ENCODE assay signal across 14 cellular contexts in genomic region chr1:12185556-12186276, GRCh38. TPM values are rescaled to one million over a fixed set of nuclear protein-coding genes. Genes with fewer than 3 reads are reported as not detected.
DNase-seq lines count a peak whose midpoint lies in the region; ATAC-seq, FAIRE-seq and TF ChIP-seq lines count a peak whose summit lies in the region.
"Had no signal": no experiment of that assay in that cellular context is flagged by ENCODE, and none has a peak within 500 bp of the region (broad histone marks: within the 10 kb centered on the region; RNA-seq: fewer than 3 reads in every experiment).

No MANE protein-coding gene starts in this region.

- peak overlapping the region; percentile 35 for H3K27ac Mint-ChIP-seq in T-helper 2 cell treated with Interferon-gamma antibody and Interleukin-4, amounts not matched to agents 5 μg/mL and 100 μg/mL, for 36 hours

- H3K27me3 ChIP-seq in H1 (replicated peaks in 1 of 4; ENCODE audit: control insufficient read depth in 3 of 4, extremely low read depth in 1 of 4, insufficient read depth in 3 of 4, low read length in 3 of 4), result no peaks in the 10 kb centered on the region
- H3K27me3 ChIP-seq in mucosa of stomach (ENCODE audit: control insufficient read depth, insufficient read depth, low read length), result no peaks in the 10 kb centered on the region
- no peaks in the 10 kb centered on the region for H3K27me3 ChIP-seq in thymus (ENCODE audit: control insufficient read depth, insufficient read depth)

- H3K27ac ChIP-seq in H1 (ENCODE audit: low read depth, low read length), result no peak overlapping the region
- H3K27ac ChIP-seq in thymus (ENCODE audit: low read depth), result peak overlapping the region; percentile 20

- TF ChIP-seq RAD21 in H1 (IDR thresholded peaks at IDR 0.05 in 1 of 2, conservative IDR thresholded peaks at IDR 0.05 in 1 of 2; ENCODE audit: low read depth in 2 of 2, low read length in 2 of 2), result no peak

- H3K36me3 Mint-ChIP-seq in T-helper 2 cell treated with Interferon-gamma antibody and Interleukin-4, amounts not matched to agents 5 μg/mL and 100 μg/mL, for 36 hours (ENCODE audit: low read depth), result peaks cover 29% of the 10 kb centered on the region

- no peak overlapping the region for H3K4me3 Mint-ChIP-seq in T-helper 2 cell treated with Interferon-gamma antibody and Interleukin-4, amounts not matched to agents 5 μg/mL and 100 μg/mL, for 36 hours
- H3K4me3 Mint-ChIP-seq: activated CD8-positive, alpha-beta T cell treated with anti-CD3 and anti-CD28 coated beads for 36 hours; nephron had no signal

- H3K18ac ChIP-seq in H1 (ENCODE audit: extremely low read depth, low read length), result no peak overlapping the region

- H3K14ac ChIP-seq in H1 (ENCODE audit: insufficient read length), result no peak overlapping the region

- no peaks in the 10 kb centered on the region for H3K9me3 Mint-ChIP-seq in T-helper 2 cell treated with Interferon-gamma antibody and Interleukin-4, amounts not matched to agents 5 μg/mL and 100 μg/mL, for 36 hours
- H3K9me3 Mint-ChIP-seq: activated CD8-positive, alpha-beta T cell treated with anti-CD3 and anti-CD28 coated beads for 36 hours; nephron had no signal

- no peak for TF ChIP-seq EP300 in H1 (IDR thresholded peaks at IDR 0.05; ENCODE audit: borderline replicate concordance in 1 of 2, low read depth in 2 of 2, low read length in 2 of 2)

- H3K27me3 Mint-ChIP-seq in T-helper 2 cell treated with Interferon-gamma antibody and Interleukin-4, amounts not matched to agents 5 μg/mL and 100 μg/mL, for 36 hours (ENCODE audit: low read depth), result no peaks in the 10 kb centered on the region
- H3K27me3 Mint-ChIP-seq: activated CD8-positive, alpha-beta T cell treated with anti-CD3 and anti-CD28 coated beads for 36 hours had no signal

- H2BK15ac ChIP-seq in H1 (ENCODE audit: low read length), result no peak overlapping the region

- no peak overlapping the region for H4K5ac ChIP-seq in H1 (ENCODE audit: insufficient read length, low read depth, low read length)

- H3K23me2 ChIP-seq in H1 (ENCODE audit: low read depth, low read length), result no peaks in the 10 kb centered on the region

- H3K9me3 ChIP-seq in H1 (ENCODE audit: insufficient read depth in 2 of 2, low read depth in 1 of 2, low read length in 1 of 2) (peaks cover 0 to 13% of the 10 kb centered on the region in 2 experiments; a peak in 1 of 4 replicates), mucosa of stomach (ENCODE audit: control insufficient read depth, low read length) (no peaks in the 10 kb centered on the region), thymus (ENCODE audit: control insufficient read depth) (no peaks in the 10 kb centered on the region)

- H3K4me1 Mint-ChIP-seq in T-helper 2 cell treated with Interferon-gamma antibody and Interleukin-4, amounts not matched to agents 5 μg/mL and 100 μg/mL, for 36 hours (ENCODE audit: low read depth), result peaks cover 25% of the 10 kb centered on the region

- peak overlapping the region; percentile 77; the same call in 1 of the 2 replicates for H2BK12ac ChIP-seq in H1 (ENCODE audit: low read depth, low read length)

- H3K79me2 ChIP-seq in H1 (ENCODE audit: control insufficient read depth in 1 of 2, insufficient read depth in 2 of 2, low read length in 2 of 2), result no peaks in the 10 kb centered on the region

- H2AK5ac ChIP-seq in H1 (ENCODE audit: low read depth, low read length), result 0 out of 2 replicates have a peak overlapping the region, but pooled peaks have one; percentile 2

- H3K56ac ChIP-seq in H1 (replicated peaks; ENCODE audit: insufficient read length, low read depth, low read length), result no peak overlapping the region

- H3K79me1 ChIP-seq in H1 (ENCODE audit: low read depth, low read length), result no peaks in the 10 kb centered on the region

- no peak for FAIRE-seq in H1 (lab: Jason Lieb, UNC)

- no peak overlapping the region for H3K23ac ChIP-seq in H1 (ENCODE audit: insufficient read length)

- H3K36me3 ChIP-seq in H1 (ENCODE audit: control insufficient read depth in 2 of 4, insufficient read depth in 4 of 4, low read length in 3 of 4), result no peaks in the 10 kb centered on the region
- H3K36me3 ChIP-seq in mucosa of stomach (ENCODE audit: control insufficient read depth, insufficient read depth, low read length), result peaks cover 2% of the 10 kb centered on the region
- no peaks in the 10 kb centered on the region for H3K36me3 ChIP-seq in thymus (ENCODE audit: control insufficient read depth, insufficient read depth)

- peak overlapping the region; percentile 5 for H3K4ac ChIP-seq in H1 (replicated peaks; ENCODE audit: insufficient read length, low read depth, low read length)

- H2AFZ ChIP-seq in H1 (ENCODE audit: low read length), result no peak overlapping the region

- H2BK20ac ChIP-seq in H1 (ENCODE audit: low read length), result 0 out of 2 replicates have a peak overlapping the region, but pooled peaks have one; percentile 18

- peaks cover 0 to 11% (median 5%) of the 10 kb centered on the region in 4 experiments; a peak in 6 of 7 replicates for H3K4me1 ChIP-seq in H1 (replicated peaks in 1 of 4; ENCODE audit: control insufficient read depth in 3 of 4, insufficient read depth in 4 of 4, low read length in 3 of 4)
- H3K4me1 ChIP-seq in mucosa of stomach (ENCODE audit: control insufficient read depth, insufficient read depth, low read length), result peaks cover 58% of the 10 kb centered on the region
- no peaks in the 10 kb centered on the region for H3K4me1 ChIP-seq in thymus (ENCODE audit: control insufficient read depth, insufficient read depth, low read length)

- H3K9ac ChIP-seq in H1 (replicated peaks in 1 of 4; ENCODE audit: extremely low read depth in 1 of 4, low read depth in 3 of 4, low read length in 3 of 4), result no peak overlapping the region
- peak overlapping the region; percentile 47 for H3K9ac ChIP-seq in mucosa of stomach (ENCODE audit: low read length)

- TF ChIP-seq POLR2A in H1 (IDR thresholded peaks at IDR 0.05; ENCODE audit: control extremely low read depth in 1 of 2, low read depth in 2 of 2, low read length in 2 of 2), result no peak

- H2BK5ac ChIP-seq in H1 (ENCODE audit: low read depth, low read length), result no peak overlapping the region

- H4K20me1 ChIP-seq in H1 (replicated peaks in 1 of 2; ENCODE audit: control insufficient read depth in 1 of 2, insufficient read depth in 2 of 2, low read length in 2 of 2), result no peaks in the 10 kb centered on the region

- POLR2A ChIA-PET in H1 (lab: Charles Lee; ENCODE audit: partially characterized antibody), result no interaction called here

- H3K4me3 ChIP-seq in H1 (ENCODE audit: extremely low read depth in 1 of 4, insufficient read depth in 2 of 4, low read depth in 3 of 4, low read length in 4 of 4) (no peak overlapping the region), mucosa of stomach (ENCODE audit: low read length) (peak overlapping the region; percentile 19), thymus (ENCODE audit: low read length) (no peak overlapping the region)

- WGBS in H1 (ENCODE audit: extremely low coverage in 1 of 2, insufficient coverage in 1 of 2, insufficient read length in 1 of 2, insufficient replicate concordance in 2 of 2, low coverage in 1 of 2, low lambda C conversion rate in 2 of 2, missing lambda C conversion rate in 1 of 2), 2 experiments, result 86% methylated on average over 15 of the region's 16 CpGs; no CpG with 5 or more reads in 1 of the 2 experiments
- 87% methylated on average over 16 of the region's 16 CpGs for WGBS in thymus

- no peak overlapping the region for H4K91ac ChIP-seq in H1 (replicated peaks; ENCODE audit: insufficient read length, low read length)

- ATAC-seq in HG03571 (IDR thresholded peaks at IDR 0.05; ENCODE audit: unreplicated experiment), result no peak
- ATAC-seq: activated CD8-positive, alpha-beta T cell treated with anti-CD3 and anti-CD28 coated beads for 36 hours had no signal

- no peak for TF ChIP-seq CTCF in H1 (IDR thresholded peaks at IDR 0.05; ENCODE audit: control extremely low read depth in 1 of 3, insufficient read depth in 1 of 3, low read depth in 1 of 3, low read length in 3 of 3)

- CTCF ChIA-PET in H1 (lab: Charles Lee; ENCODE audit: partially characterized antibody), result interaction anchor here (0.9 to 9.7 kb wide), 4 partner anchors 8 to 61 kb away, joined by 3 to 165 read pairs (median 32); no protein-coding TSS in a partner anchor

- H4K8ac ChIP-seq in H1 (ENCODE audit: extremely low read depth, insufficient read depth, low read length), result no peak overlapping the region

- H2BK120ac ChIP-seq in H1 (replicated peaks; ENCODE audit: low read depth, low read length), result no peak overlapping the region

- no peak overlapping the region for H3K4me2 ChIP-seq in H1 (ENCODE audit: insufficient read depth in 1 of 2, low read depth in 2 of 2, low read length in 2 of 2)

- no peak for DNase-seq in T-helper 2 cell treated with Interferon-gamma antibody and Interleukin-4, amounts not matched to agents 5 μg/mL and 100 μg/mL, for 36 hours (ENCODE audit: low spot score)
- DNase-seq in T-helper 2 cell (no peak), H1 (ENCODE audit: low read depth in 1 of 2, low spot score in 2 of 2) (no peak), epidermal melanocyte (ENCODE audit: insufficient read length, low spot score) (no peak), hippocampal formation (lab: John Stamatoyannopoulos, UW) (no peak)
- DNase-seq: activated CD8-positive, alpha-beta T cell treated with anti-CD3 and anti-CD28 coated beads for 36 hours; GF-D8; H7; NCI-H526 treated with DMSO at 0.1 percent for 48 hours had no signal

RNA-seq across cellular contexts. Expression of gene TNFRSF1B, which starts 18.9 kb away (rescaled TPM):
- total RNA-seq in H1 (2021; fragmentation: NEBNext Ultra II Directional; extraction: Animal tissue kit (Norgen Biotek cat#: 25700)), result 2.8 and 2.9 TPM in 2 replicates
- 1.7 and 2.4 TPM in 2 replicates for polyA plus RNA-seq in H1 (2011; rRNA removed)
- polyA plus RNA-seq in H1 (2011; cell fraction: cytosol; rRNA removed), result 1.8 TPM
- polyA plus RNA-seq in H1 (2011; cell fraction: nucleus; rRNA removed), result 2.5 TPM
- polyA plus RNA-seq in H1 (2012, experiment 1 of 2), result 1.3 to 2.6 TPM (median 2.1 TPM) in 4 replicates
- polyA plus RNA-seq in H1 (2012, experiment 2 of 2), result 1.3 TPM
- 2.9 TPM for polyA plus RNA-seq in H1 (2013, experiment 1 of 2)
- polyA plus RNA-seq in H1 (2013, experiment 2 of 2), result 3.5 TPM
- polyA minus RNA-seq in H1 (2011; rRNA and poly(A)+ RNA removed), result 1.1 and 1.5 TPM in 2 replicates
- 0.88 TPM for polyA minus RNA-seq in H1 (2011; cell fraction: cytosol; rRNA and poly(A)+ RNA removed)
- 0.90 TPM for polyA minus RNA-seq in H1 (2011; cell fraction: nucleus; rRNA and poly(A)+ RNA removed)
- polyA plus RNA-seq in thymus, result 35.4 TPM
- total RNA-seq: A172 had no signal

RNA-seq across cellular contexts. Expression of gene VPS13D, which starts 44.1 kb away (rescaled TPM):
- total RNA-seq in H1 (2021; fragmentation: NEBNext Ultra II Directional; extraction: Animal tissue kit (Norgen Biotek cat#: 25700)), result 31.2 and 32.7 TPM in 2 replicates
- 9.7 and 10.9 TPM in 2 replicates for polyA plus RNA-seq in H1 (2011; rRNA removed)
- polyA plus RNA-seq in H1 (2011; cell fraction: cytosol; rRNA removed), result 14.7 TPM
- polyA plus RNA-seq in H1 (2011; cell fraction: nucleus; rRNA removed), result 27.4 TPM
- polyA plus RNA-seq in H1 (2012, experiment 1 of 2), result 13.6 to 16.4 TPM (median 14.6 TPM) in 4 replicates
- polyA plus RNA-seq in H1 (2012, experiment 2 of 2), result 1.1 TPM
- polyA plus RNA-seq in H1 (2013, experiment 1 of 2), result 5.6 TPM
- polyA plus RNA-seq in H1 (2013, experiment 2 of 2), result 6.0 TPM
- polyA minus RNA-seq in H1 (2011; rRNA and poly(A)+ RNA removed), result 64.9 and 68.5 TPM in 2 replicates
- polyA minus RNA-seq in H1 (2011; cell fraction: cytosol; rRNA and poly(A)+ RNA removed), result 33.0 TPM
- polyA minus RNA-seq in H1 (2011; cell fraction: nucleus; rRNA and poly(A)+ RNA removed), result 80.2 TPM
- 21.7 TPM for polyA plus RNA-seq in thymus
